Comparison of ENCODE assay signal across 8 cellular contexts in the genomic region with DNA sequence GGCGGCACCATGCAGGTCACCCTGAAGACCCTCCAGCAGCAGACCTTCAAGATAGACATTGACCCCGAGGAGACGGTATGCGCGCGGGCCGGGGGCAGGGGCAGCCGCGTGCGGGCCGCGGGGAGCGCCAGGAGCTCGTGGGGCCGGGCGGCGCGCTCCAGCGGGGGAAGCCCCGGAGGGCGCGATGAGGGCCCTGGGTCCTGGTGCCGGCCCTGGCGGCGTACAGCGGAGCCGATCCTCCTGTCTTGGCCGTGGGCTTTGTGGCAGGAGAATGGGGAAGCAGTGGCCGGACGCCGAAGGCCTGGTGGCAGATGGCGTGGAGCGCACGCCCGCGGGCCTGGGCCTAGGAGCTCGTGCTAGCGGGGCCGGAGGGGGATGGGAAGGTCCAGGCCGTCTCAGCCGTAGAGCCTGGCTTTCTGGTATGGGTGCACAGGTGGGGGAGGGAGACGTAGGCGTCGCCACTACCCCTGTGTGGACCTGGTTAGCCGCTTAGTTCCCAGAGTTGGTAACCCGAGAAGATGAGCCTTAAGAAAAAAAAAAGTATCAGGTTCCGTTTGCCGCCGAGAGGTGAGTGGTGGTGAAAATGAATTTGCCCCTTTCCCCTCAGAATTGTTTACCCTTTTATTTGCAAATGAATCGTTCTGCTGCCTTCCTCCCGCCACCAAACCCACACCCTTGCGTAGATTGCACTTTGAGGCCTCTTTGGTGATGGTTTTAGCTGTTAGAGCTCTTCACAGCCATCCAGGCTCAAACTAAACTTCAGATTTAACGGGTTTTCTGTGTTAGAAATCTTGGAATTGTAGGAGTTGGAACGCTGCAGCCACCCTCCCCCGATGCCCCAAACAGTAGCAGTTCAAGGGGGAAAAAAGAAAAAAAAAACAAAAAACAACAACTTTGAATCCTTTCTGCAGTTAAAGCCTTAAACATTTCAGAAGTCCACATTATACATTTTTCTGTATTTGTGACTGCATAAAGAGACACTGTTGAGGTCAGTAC. TPM values are rescaled to one million over a fixed set of nuclear protein-coding genes. Genes with fewer than 3 reads are reported as not detected.
DNase-seq lines count a peak whose midpoint lies in the region; ATAC-seq and TF ChIP-seq lines count a peak whose summit lies in the region.

No MANE protein-coding gene starts in this region.

- 1% methylated on average over 14 of the region's 55 CpGs for WGBS in right lobe of liver (ENCODE audit: insufficient coverage, low coverage, low lambda C conversion rate, missing lambda C conversion rate)

- H3K4me3 ChIP-seq in AG09309 (ENCODE audit: control insufficient read depth, low read depth, low read length) (peak overlapping the region; percentile 96), right lobe of liver (peak overlapping the region; percentile 86 to 95 (median 91))

- no peaks in the 10 kb centered on the region for H3K9me3 ChIP-seq in right lobe of liver

- no peak for TF ChIP-seq POLR2A in right lobe of liver (IDR thresholded peaks at IDR 0.05)

- no peak for DNase-seq in AG09309 (ENCODE audit: low read depth)
- DNase-seq in NCI-H460 (ENCODE audit: extremely low read depth, low read depth), result peak; percentile 60
- peak; percentile 43 for DNase-seq in activated CD4-positive, alpha-beta T cell treated with anti-CD3 and anti-CD28 coated beads, Interleukin-2, amount 50 U/mL, for 1 hour
- peak; percentile 71 for DNase-seq in dermis blood vessel endothelial cell
- DNase-seq in right lobe of liver, result peak; percentile 82 to 88 (median 85)
- DNase-seq in stimulated activated CD4-positive, alpha-beta T cell treated with anti-CD3 and anti-CD28 coated beads, Interleukin-4, amount 100 ng/mL, for 48 hours (ENCODE audit: low read depth in 2 of 2), result peak; percentile 45 to 67

- H3K27me3 ChIP-seq in right lobe of liver, result no peaks in the 10 kb centered on the region

- TF ChIP-seq CTCF in AG09309 (IDR thresholded peaks at IDR 0.05; ENCODE audit: control insufficient read depth, insufficient read depth, low read depth, low read length, missing control alignments) (no peak), right lobe of liver (IDR thresholded peaks at IDR 0.05) (no peak)

- ATAC-seq in GM18907 (IDR thresholded peaks at IDR 0.05; ENCODE audit: unreplicated experiment) (peak; percentile 49), HG03108 (IDR thresholded peaks at IDR 0.05; ENCODE audit: unreplicated experiment) (peak; percentile 35), right lobe of liver (peak; percentile 51 to 66 (median 62))

- no peaks in the 10 kb centered on the region for H3K36me3 ChIP-seq in right lobe of liver

- intact Hi-C loops in right lobe of liver (cut with DNase I), result no loop called here

- H3K27ac ChIP-seq in right lobe of liver, result peak overlapping the region; percentile 98 to 99 (median 99)

- peaks cover 0 to 47% (median 19%) of the 10 kb centered on the region in 4 donors for H3K4me1 ChIP-seq in right lobe of liver

RNA-seq across cellular contexts. Expression of gene RAD23B, which starts 0.8 kb away (rescaled TPM):
- 121 and 133 TPM in 2 replicates for total RNA-seq in NCI-H460 (2014; rRNA removed; shearing (Covaris generic))
- 68.7 and 104 TPM in 2 replicates for polyA plus RNA-seq in NCI-H460 (2014; cell fraction: nucleus; rRNA removed)
- total RNA-seq in dermis blood vessel endothelial cell, result 75.0 and 98.8 TPM in 2 replicates
- total RNA-seq in right lobe of liver, result 100 to 1,000 TPM in 2 of 6 experiments, 10 to 100 TPM in 4; 86.9 to 110 (median 99.1) TPM
